10 cellular contexts compared by ENCODE assay signal in the genomic region with DNA sequence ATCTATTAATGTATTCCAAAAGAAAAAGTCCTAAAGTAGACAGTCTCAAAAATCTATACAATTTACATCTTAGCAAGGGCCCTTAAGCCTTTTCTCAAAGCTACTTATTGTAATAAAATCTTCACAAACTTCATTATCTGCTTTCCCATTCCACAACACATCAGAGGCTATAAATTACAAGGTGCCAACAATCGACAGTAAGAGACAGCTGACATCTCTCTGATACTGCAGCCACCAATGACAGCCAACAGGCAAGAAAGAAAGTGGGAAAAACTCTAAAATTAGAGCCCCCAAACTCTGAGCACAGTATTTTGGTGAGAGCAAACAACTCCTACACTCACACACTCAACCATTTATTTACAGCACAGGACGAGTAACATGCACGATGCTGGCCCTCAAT. TPM values are rescaled to one million over a fixed set of nuclear protein-coding genes. Genes with fewer than 3 reads are reported as not detected.
DNase-seq lines count a peak whose midpoint lies in the region; ATAC-seq and TF ChIP-seq lines count a peak whose summit lies in the region.
"Had no signal": no experiment of that assay in that cellular context is flagged by ENCODE, and none has a peak within 500 bp of the region (broad histone marks: within the 10 kb centered on the region; RNA-seq: fewer than 3 reads in every experiment).

No MANE protein-coding gene starts in this region.

- H3K4me2 ChIP-seq in SK-N-SH = peak overlapping the region; percentile 95

- H3K4me1 ChIP-seq in SK-N-SH (ENCODE audit: control insufficient read depth in 1 of 2, insufficient read depth in 2 of 2, low read depth in 1 of 2, low read length in 1 of 2) (peaks cover 6 to 16% of the 10 kb centered on the region in 2 experiments; a peak in 3 of 4 replicates), gastrocnemius medialis (peaks cover 8 to 16% of the 10 kb centered on the region in 2 donors)

- H3K36me3 ChIP-seq in SK-N-SH (replicated peaks in 1 of 2; ENCODE audit: control insufficient read depth in 1 of 2, insufficient read depth in 2 of 2, low read length in 1 of 2) (peaks cover 0 to 38% of the 10 kb centered on the region in 2 experiments), gastrocnemius medialis (peaks cover 0 to 26% of the 10 kb centered on the region in 2 donors)

- no peaks in the 10 kb centered on the region for H4K20me1 ChIP-seq in SK-N-SH (ENCODE audit: insufficient read depth)

- no peak for TF ChIP-seq EP300 in SK-N-SH (IDR thresholded peaks at IDR 0.05; ENCODE audit: borderline replicate concordance in 1 of 2, low read depth in 1 of 2, low read length in 1 of 2)

- TF ChIP-seq POLR2A in gastrocnemius medialis (IDR thresholded peaks at IDR 0.05) = no peak

- in situ Hi-C loops in gastrocnemius medialis (cut with MboI; ENCODE audit: low sequenced_read_pairs in 4 of 4) = no loop called here

- H3K27me3 ChIP-seq in SK-N-SH (ENCODE audit: insufficient read depth) (no peaks in the 10 kb centered on the region; the same call in 1 of the 2 replicates), gastrocnemius medialis (no peaks in the 10 kb centered on the region)

- H3F3A ChIP-seq in SK-N-SH (replicated peaks; ENCODE audit: insufficient read depth) = peaks cover 5% of the 10 kb centered on the region

- no peak for ATAC-seq in SK-N-SH treated with all-trans-retinoic acid at 6 μM for 48 hours
- no peak for ATAC-seq in gastrocnemius medialis
- ATAC-seq in GM18520 (IDR thresholded peaks at IDR 0.05; ENCODE audit: unreplicated experiment) = no peak

- H2AFZ ChIP-seq in SK-N-SH (ENCODE audit: low read depth) = peak overlapping the region; percentile 56

- no peak for TF ChIP-seq RAD21 in SK-N-SH (IDR thresholded peaks at IDR 0.05; ENCODE audit: low read length)

- 91% methylated on average over 3 of the region's 3 CpGs for WGBS in SK-N-SH (ENCODE audit: low lambda C conversion rate)

- TF ChIP-seq CTCF in SK-N-SH (IDR thresholded peaks at IDR 0.05) = no peak
- no peak for TF ChIP-seq CTCF in VCaP (conservative IDR thresholded peaks at IDR 0.05)
- TF ChIP-seq CTCF in fibroblast of the aortic adventitia (IDR thresholded peaks at IDR 0.05; ENCODE audit: insufficient read depth, low read length) = no peak
- no peak for TF ChIP-seq CTCF in gastrocnemius medialis (IDR thresholded peaks at IDR 0.05 in 4 of 5, conservative IDR thresholded peaks at IDR 0.05 in 1 of 5)

- DNase-seq in SK-N-SH (no peak), fibroblast of the aortic adventitia (ENCODE audit: low read depth) (no peak), gastrocnemius medialis (no peak), DMS53 treated with DMSO at 0.1 percent for 48 hours (lab: John Stamatoyannopoulos, UW; ENCODE audit: unreplicated experiment) (no peak), hypothalamus (lab: John Stamatoyannopoulos, UW) (no peak)

- no peaks in the 10 kb centered on the region for H3K9me3 ChIP-seq in SK-N-SH
- H3K9me3 ChIP-seq in gastrocnemius medialis = no peaks in the 10 kb centered on the region

- H3K9me2 ChIP-seq in SK-N-SH = no peaks in the 10 kb centered on the region

- H3K4me3 ChIP-seq in SK-N-SH (ENCODE audit: low read depth in 2 of 2, low read length in 1 of 2) (peak overlapping the region in 1 of 2 experiments; percentile 59; a peak in 2 of 4 replicates), fibroblast of the aortic adventitia (ENCODE audit: low read depth, low read length) (peak overlapping the region; percentile 77), gastrocnemius medialis (peak overlapping the region in 2 of 4 donors; percentile 71 to 86)

- POLR2A ChIA-PET in SK-N-SH (lab: Yijun Ruan, JAX) = interaction anchor here (1.5 kb wide), 1 partner anchor 100 kb away, joined by 5 read pairs; no protein-coding TSS in a partner anchor

- intact Hi-C loops in gastrocnemius medialis (cut with DNase I; ENCODE audit: low total_unique reads) = loop anchor here (10.0 kb wide), 2 partner anchors 336 to 804 kb away; a partner anchor contains a TSS

- CTCF ChIA-PET in SK-N-SH (lab: Yijun Ruan, JAX) = interaction anchor here (0.7 to 9.9 kb wide), 7 partner anchors 9 to 102 kb away, joined by 4 to 112 read pairs (median 6); no protein-coding TSS in a partner anchor

- H3K79me2 ChIP-seq in SK-N-SH (ENCODE audit: insufficient read depth) = peaks cover 5% of the 10 kb centered on the region; the same call in 1 of the 2 replicates

- H3K27ac ChIP-seq in SK-N-SH (ENCODE audit: low read depth in 2 of 2, low read length in 1 of 2) = no peak overlapping the region; a peak in 1 of 4 replicates
- H3K27ac ChIP-seq in VCaP = peak overlapping the region; percentile 94; the same call in 1 of the 2 replicates
- peak overlapping the region in 3 of 4 donors; percentile 86 to 92 (median 90) for H3K27ac ChIP-seq in gastrocnemius medialis
- H3K27ac ChIP-seq: HL-60 had no signal

- H3K9ac ChIP-seq in SK-N-SH = peak overlapping the region; percentile 27; the same call in 1 of the 2 replicates

TF ChIP-seq in SK-N-SH, 30 proteins besides CTCF, POLR2A, EP300 and RAD21 (continues in another document):
- TF ChIP-seq, protein P1, sequence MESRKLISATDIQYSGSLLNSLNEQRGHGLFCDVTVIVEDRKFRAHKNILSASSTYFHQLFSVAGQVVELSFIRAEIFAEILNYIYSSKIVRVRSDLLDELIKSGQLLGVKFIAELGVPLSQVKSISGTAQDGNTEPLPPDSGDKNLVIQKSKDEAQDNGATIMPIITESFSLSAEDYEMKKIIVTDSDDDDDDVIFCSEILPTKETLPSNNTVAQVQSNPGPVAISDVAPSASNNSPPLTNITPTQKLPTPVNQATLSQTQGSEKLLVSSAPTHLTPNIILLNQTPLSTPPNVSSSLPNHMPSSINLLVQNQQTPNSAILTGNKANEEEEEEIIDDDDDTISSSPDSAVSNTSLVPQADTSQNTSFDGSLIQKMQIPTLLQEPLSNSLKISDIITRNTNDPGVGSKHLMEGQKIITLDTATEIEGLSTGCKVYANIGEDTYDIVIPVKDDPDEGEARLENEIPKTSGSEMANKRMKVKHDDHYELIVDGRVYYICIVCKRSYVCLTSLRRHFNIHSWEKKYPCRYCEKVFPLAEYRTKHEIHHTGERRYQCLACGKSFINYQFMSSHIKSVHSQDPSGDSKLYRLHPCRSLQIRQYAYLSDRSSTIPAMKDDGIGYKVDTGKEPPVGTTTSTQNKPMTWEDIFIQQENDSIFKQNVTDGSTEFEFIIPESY (IDR thresholded peaks at IDR 0.05; ENCODE audit: borderline replicate concordance, low read depth) = no peak
- TF ChIP-seq NRF1 (IDR thresholded peaks at IDR 0.05; ENCODE audit: low read depth, low read length) (no peak), MXI1 (IDR thresholded peaks at IDR 0.05; ENCODE audit: low read depth, low read length) (no peak), TAF1 (IDR thresholded peaks at IDR 0.05; ENCODE audit: borderline replicate concordance, low read depth, low read length) (no peak), SMC3 (IDR thresholded peaks at IDR 0.05; ENCODE audit: low read depth, low read length) (no peak), FOXJ3 (CRISPR knock-in tag; IDR thresholded peaks at IDR 0.05) (no peak), MEF2A (IDR thresholded peaks at IDR 0.05; ENCODE audit: borderline replicate concordance, low read depth) (no peak)

TF ChIP-seq in SK-N-SH treated with all-trans-retinoic acid at 6 μM for 48 hours, 23 proteins besides CTCF, POLR2A, EP300 and RAD21 (continues in another document):
- TF ChIP-seq, protein P2, sequence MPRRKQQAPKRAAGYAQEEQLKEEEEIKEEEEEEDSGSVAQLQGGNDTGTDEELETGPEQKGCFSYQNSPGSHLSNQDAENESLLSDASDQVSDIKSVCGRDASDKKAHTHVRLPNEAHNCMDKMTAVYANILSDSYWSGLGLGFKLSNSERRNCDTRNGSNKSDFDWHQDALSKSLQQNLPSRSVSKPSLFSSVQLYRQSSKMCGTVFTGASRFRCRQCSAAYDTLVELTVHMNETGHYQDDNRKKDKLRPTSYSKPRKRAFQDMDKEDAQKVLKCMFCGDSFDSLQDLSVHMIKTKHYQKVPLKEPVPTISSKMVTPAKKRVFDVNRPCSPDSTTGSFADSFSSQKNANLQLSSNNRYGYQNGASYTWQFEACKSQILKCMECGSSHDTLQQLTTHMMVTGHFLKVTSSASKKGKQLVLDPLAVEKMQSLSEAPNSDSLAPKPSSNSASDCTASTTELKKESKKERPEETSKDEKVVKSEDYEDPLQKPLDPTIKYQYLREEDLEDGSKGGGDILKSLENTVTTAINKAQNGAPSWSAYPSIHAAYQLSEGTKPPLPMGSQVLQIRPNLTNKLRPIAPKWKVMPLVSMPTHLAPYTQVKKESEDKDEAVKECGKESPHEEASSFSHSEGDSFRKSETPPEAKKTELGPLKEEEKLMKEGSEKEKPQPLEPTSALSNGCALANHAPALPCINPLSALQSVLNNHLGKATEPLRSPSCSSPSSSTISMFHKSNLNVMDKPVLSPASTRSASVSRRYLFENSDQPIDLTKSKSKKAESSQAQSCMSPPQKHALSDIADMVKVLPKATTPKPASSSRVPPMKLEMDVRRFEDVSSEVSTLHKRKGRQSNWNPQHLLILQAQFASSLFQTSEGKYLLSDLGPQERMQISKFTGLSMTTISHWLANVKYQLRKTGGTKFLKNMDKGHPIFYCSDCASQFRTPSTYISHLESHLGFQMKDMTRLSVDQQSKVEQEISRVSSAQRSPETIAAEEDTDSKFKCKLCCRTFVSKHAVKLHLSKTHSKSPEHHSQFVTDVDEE (CRISPR knock-in tag; IDR thresholded peaks at IDR 0.05) = no peak
- TF ChIP-seq ZC3H10 (CRISPR knock-in tag; IDR thresholded peaks at IDR 0.05) (no peak), ESRRG (CRISPR knock-in tag; IDR thresholded peaks at IDR 0.05) (no peak)

RNA-seq across cellular contexts. Expression of a gene that starts 2.2 kb away (rescaled TPM):
- 14.1 and 20.7 TPM in 2 replicates for polyA plus RNA-seq in SK-N-SH (2012; rRNA removed)
- polyA plus RNA-seq in SK-N-SH (2012; cell fraction: cytosol; rRNA removed) = 7.5 and 9.8 TPM in 2 replicates
- 48.0 and 56.1 TPM in 2 replicates for polyA plus RNA-seq in SK-N-SH (2012; cell fraction: nucleus; rRNA removed)
- 5.8 and 6.7 TPM in 2 replicates for total RNA-seq in fibroblast of the aortic adventitia (ENCODE audit: low replicate concordance)
- 10 to 100 TPM in 3 of 4 donors, 1 to 10 TPM in 1; 8.6 to 16.9 (median 12.7) TPM for total RNA-seq in gastrocnemius medialis

RNA-seq across cellular contexts. Expression of a gene that starts 15.7 kb away (rescaled TPM):
- polyA plus RNA-seq in SK-N-SH (2012; rRNA removed) = not detected in 2 replicates
- polyA plus RNA-seq in SK-N-SH (2012; cell fraction: cytosol; rRNA removed) = not detected in 2 replicates
- not detected in 2 replicates for polyA plus RNA-seq in SK-N-SH (2012; cell fraction: nucleus; rRNA removed)
- total RNA-seq in fibroblast of the aortic adventitia (ENCODE audit: low replicate concordance) = not detected in 2 replicates
- not detected for total RNA-seq in gastrocnemius medialis
- total RNA-seq: glomerular endothelial cell had no signal

RNA-seq across cellular contexts. Expression of a gene that starts 49.3 kb away (rescaled TPM):
- 4.8 and 4.9 TPM in 2 replicates for polyA plus RNA-seq in SK-N-SH (2012; rRNA removed)
- polyA plus RNA-seq in SK-N-SH (2012; cell fraction: cytosol; rRNA removed) = 2.1 and 2.8 TPM in 2 replicates
- polyA plus RNA-seq in SK-N-SH (2012; cell fraction: nucleus; rRNA removed) = 18.6 and 33.7 TPM in 2 replicates
- 4.4 and 12.7 TPM in 2 replicates for total RNA-seq in fibroblast of the aortic adventitia (ENCODE audit: low replicate concordance)
- total RNA-seq in gastrocnemius medialis = 1 to 10 TPM in 2 of 4 donors, under 1 TPM in 2; 0.56 to 6.1 (median 1.2) TPM

Comparison
In these comparisons a context has a peak if more than half of its experiments do, and no peak if none do; other contexts are left out.
1. H3K27ac ChIP-seq: peak in VCaP (single experiment) and gastrocnemius medialis (3 of 4); none in SK-N-SH (0 of 2).